14 cellular contexts compared by ENCODE assay signal in genomic region chr9:110809038-110809595, GRCh38.
A peak's percentile ranks its signal among the peaks of the same experiment; 100 is the strongest.
DNase-seq lines count a peak whose midpoint lies in the region; ATAC-seq and TF ChIP-seq lines count a peak whose summit lies in the region.
"Had no signal": no experiment of that assay in that cellular context is flagged by ENCODE, and none has a peak within 500 bp of the region (broad histone marks: within the 10 kb centered on the region; RNA-seq: fewer than 3 reads in every experiment).

No MANE protein-coding gene starts in this region.

- peak overlapping the region; percentile 78 for H3K4me2 ChIP-seq in MM.1S (ENCODE audit: low read depth, low read length)

- H3K9me2 ChIP-seq in MM.1S (replicated peaks; ENCODE audit: insufficient read depth, low read length): no peaks in the 10 kb centered on the region

- no peaks in the 10 kb centered on the region for H3K36me3 ChIP-seq in MM.1S (replicated peaks; ENCODE audit: insufficient read depth, low read length)

- no peaks in the 10 kb centered on the region for H3K9me3 ChIP-seq in MM.1S (replicated peaks; ENCODE audit: insufficient read depth, low read length)

- peak overlapping the region; percentile 34 for H3K4me3 ChIP-seq in MM.1S (ENCODE audit: low read length)
- H3K4me3 ChIP-seq: K562 had no signal

- H3K27me3 ChIP-seq in MM.1S (replicated peaks; ENCODE audit: insufficient read depth, low read length): peaks cover 35% of the 10 kb centered on the region

- intact Hi-C loops in left ventricle myocardium superior (cut with micrococcal nuclease): no loop called here

- DNase-seq in MM.1S: peak; percentile 31
- DNase-seq in midbrain (lab: John Stamatoyannopoulos, UW): no peak
- no peak for DNase-seq in NCI-H1694 (lab: John Stamatoyannopoulos, UW)
- no peak for DNase-seq in GOT3 (lab: John Stamatoyannopoulos, UW)
- no peak for DNase-seq in left ventricle myocardium superior
- DNase-seq: activated CD4-positive, alpha-beta T cell treated with anti-CD3 and anti-CD28 coated beads, Interleukin-2, amount 50 U/mL, for 1 hour; activated gamma-delta T cell; C1 segment of cervical spinal cord; stimulated activated CD4-positive, alpha-beta T cell treated with anti-CD3 and anti-CD28 coated beads, Interleukin-4, amount 100 ng/mL, for 1 hour; T-cell had no signal

- peak overlapping the region; percentile 26; the same call in 1 of the 2 replicates for H3K9ac ChIP-seq in MM.1S (ENCODE audit: low read length)

- H4K20me1 ChIP-seq in MM.1S (ENCODE audit: insufficient read depth, low read length): no peaks in the 10 kb centered on the region

- ATAC-seq in GM18873 (IDR thresholded peaks at IDR 0.05; ENCODE audit: low FRiP score, unreplicated experiment) (peak; percentile 37), GM21717 (IDR thresholded peaks at IDR 0.05; ENCODE audit: unreplicated experiment) (peak; percentile 53), HG03066 (IDR thresholded peaks at IDR 0.05; ENCODE audit: low read depth, unreplicated experiment) (peak; percentile 34), left ventricle myocardium superior (no peak)
- ATAC-seq: K562, T-cell had no signal

- peak overlapping the region; percentile 67 for H3K27ac ChIP-seq in MM.1S (ENCODE audit: low read length)

- no peaks in the 10 kb centered on the region for H3K79me2 ChIP-seq in MM.1S (ENCODE audit: low read length)

- no peak for TF ChIP-seq CTCF in MM.1S (IDR thresholded peaks at IDR 0.05; ENCODE audit: low read length)

- no peak overlapping the region for H2AFZ ChIP-seq in MM.1S (ENCODE audit: low read length)

- peaks cover 22% of the 10 kb centered on the region for H3K4me1 ChIP-seq in MM.1S (ENCODE audit: low read length)

- H3F3A ChIP-seq in MM.1S (ENCODE audit: insufficient read depth, low read length): peaks cover 18% of the 10 kb centered on the region
